In genomic region chr6:117910549-117910948, GRCh38 we compare ENCODE assay signal across 34 cellular contexts. TPM values are rescaled to one million over a fixed set of nuclear protein-coding genes. Genes with fewer than 3 reads are reported as not detected.
"Had no signal": no experiment of that assay in that cellular context is flagged by ENCODE, and none has a peak within 500 bp of the region (broad histone marks: within the 10 kb centered on the region; RNA-seq: fewer than 3 reads in every experiment).

No MANE protein-coding gene starts in this region.

- H3K9me3 ChIP-seq: body of pancreas, breast epithelium, colonic mucosa, heart left ventricle had no signal

- H3K4me1 ChIP-seq: colonic mucosa had no signal

- H3K36me3 ChIP-seq: breast epithelium, cardiac muscle cell, colonic mucosa, heart left ventricle had no signal

- H3K36me3 Mint-ChIP-seq: activated CD4-positive, alpha-beta memory T cell treated with anti-CD3 and anti-CD28 coated beads for 36 hours; activated CD8-positive, alpha-beta memory T cell treated with anti-CD3 and anti-CD28 coated beads, Interleukin-2, amount 10 ng/mL, durations not matched to agents 7 days and 5 days; activated naive CD4-positive, alpha-beta T cell treated with anti-CD3 and anti-CD28 coated beads, Interleukin-2, amount 10 ng/mL, durations not matched to agents 7 days and 5 days; activated naive CD8-positive, alpha-beta T cell treated with anti-CD3 and anti-CD28 coated beads, Interleukin-2, amount 10 ng/mL, durations not matched to agents 7 days and 5 days had no signal

- H3K4me3 Mint-ChIP-seq: activated CD4-positive, alpha-beta memory T cell treated with anti-CD3 and anti-CD28 coated beads for 36 hours; activated CD4-positive, alpha-beta T cell treated with anti-CD3 and anti-CD28 coated beads for 36 hours; activated CD4-positive, alpha-beta T cell treated with anti-CD3 and anti-CD28 coated beads, Interleukin-2, amount 10 ng/mL, durations not matched to agents 24 days and 14 days; activated CD8-positive, alpha-beta memory T cell treated with anti-CD3 and anti-CD28 coated beads, Interleukin-2, amount 10 ng/mL, durations not matched to agents 7 days and 5 days; activated CD8-positive, alpha-beta T cell treated with anti-CD3 and anti-CD28 coated beads, Interleukin-2, amount 10 ng/mL, durations not matched to agents 7 days and 5 days; activated naive CD4-positive, alpha-beta T cell treated with anti-CD3 and anti-CD28 coated beads, Interleukin-2, amount 10 ng/mL, durations not matched to agents 7 days and 5 days; activated naive CD8-positive, alpha-beta T cell treated with anti-CD3 and anti-CD28 coated beads, Interleukin-2, amount 10 ng/mL, durations not matched to agents 7 days and 5 days; activated T-helper 1 cell treated with anti-CD3 and anti-CD28 coated beads, Interleukin-12 subunit alpha, Interleukin-12 subunit beta, Interleukin-2, Interleukin-4 antibody, amounts not matched to agents 30 ng/mL and 10 ng/mL and 1 ng/mL, durations not matched to agents 14 hours and 24 hours and 36 hours; T-helper 17 cell; T-helper 2 cell treated with Interferon-gamma antibody and Interleukin-4, amounts not matched to agents 5 μg/mL and 100 μg/mL, for 36 hours had no signal

- H3K4me3 ChIP-seq: body of pancreas, breast epithelium, cardiac muscle cell, colonic mucosa, heart left ventricle had no signal

- DNase-seq: activated CD4-positive, alpha-beta memory T cell treated with anti-CD3 and anti-CD28 coated beads for 36 hours; activated CD4-positive, alpha-beta T cell treated with anti-CD3 and anti-CD28 coated beads for 36 hours; activated CD4-positive, alpha-beta T cell treated with anti-CD3 and anti-CD28 coated beads, Interleukin-2, amount 10 ng/mL, durations not matched to agents 24 days and 14 days; activated CD4-positive, CD25-positive, alpha-beta regulatory T cell; activated CD4-positive, CD25-positive, alpha-beta regulatory T cell treated with anti-CD3 and anti-CD28 coated beads, Interleukin-2, amount 50 U/mL, for 72 hours; activated CD8-positive, alpha-beta memory T cell treated with anti-CD3 and anti-CD28 coated beads, Interleukin-2, amount 10 ng/mL, durations not matched to agents 7 days and 5 days; activated CD8-positive, alpha-beta memory T cell treated with anti-CD3 and anti-CD28 coated beads, Interleukin-2, amount 50 U/mL, for 4 hours; activated CD8-positive, alpha-beta T cell treated with anti-CD3 and anti-CD28 coated beads, Interleukin-2, amount 10 ng/mL, durations not matched to agents 7 days and 5 days; activated effector memory CD4-positive, alpha-beta T cell treated with anti-CD3 and anti-CD28 coated beads, Interleukin-2, amount 50 U/mL, for 16 hours; activated naive CD4-positive, alpha-beta T cell treated with anti-CD3 and anti-CD28 coated beads, Interleukin-2, amount 10 ng/mL, durations not matched to agents 7 days and 5 days; activated naive CD8-positive, alpha-beta T cell treated with anti-CD3 and anti-CD28 coated beads, Interleukin-2, amount 10 ng/mL, durations not matched to agents 7 days and 5 days; activated T-cell treated with anti-CD3 and anti-CD28 coated beads, Interleukin-2, amount 50 U/mL, for 1 hour; activated T-cell treated with anti-CD3 and anti-CD28 coated beads, Interleukin-2, amount 50 U/mL, for 48 hours; amniotic stem cell; anterior cingulate cortex; body of pancreas; central memory CD4-positive, alpha-beta T cell; cerebellar nuclear complex; colonic mucosa; effector CD8-positive, alpha-beta T cell; foreskin fibroblast; heart left ventricle; T-helper 1 cell; T-helper 17 cell; T1000 had no signal

- H3K27ac ChIP-seq: body of pancreas, breast epithelium, cardiac muscle cell, colonic mucosa, epithelial cell of prostate, heart left ventricle had no signal

- H3K27me3 ChIP-seq: body of pancreas had no signal

- H3K4me1 Mint-ChIP-seq: activated naive CD8-positive, alpha-beta T cell treated with anti-CD3 and anti-CD28 coated beads, Interleukin-2, amount 10 ng/mL, durations not matched to agents 7 days and 5 days; T-helper 17 cell had no signal

- H3K27ac Mint-ChIP-seq: activated CD4-positive, alpha-beta memory T cell treated with anti-CD3 and anti-CD28 coated beads for 36 hours; activated CD4-positive, alpha-beta T cell treated with anti-CD3 and anti-CD28 coated beads for 36 hours; activated CD4-positive, alpha-beta T cell treated with anti-CD3 and anti-CD28 coated beads, Interleukin-2, amount 10 ng/mL, durations not matched to agents 24 days and 14 days; activated CD8-positive, alpha-beta memory T cell treated with anti-CD3 and anti-CD28 coated beads, Interleukin-2, amount 10 ng/mL, durations not matched to agents 7 days and 5 days; activated CD8-positive, alpha-beta T cell treated with anti-CD3 and anti-CD28 coated beads, Interleukin-2, amount 10 ng/mL, durations not matched to agents 7 days and 5 days; activated naive CD4-positive, alpha-beta T cell treated with anti-CD3 and anti-CD28 coated beads, Interleukin-2, amount 10 ng/mL, durations not matched to agents 7 days and 5 days; activated naive CD4-positive, alpha-beta T cell treated with anti-CD3 and anti-CD28 coated beads, Interleukin-2, amount 50 U/mL, for 72 hours; activated naive CD8-positive, alpha-beta T cell treated with anti-CD3 and anti-CD28 coated beads, Interleukin-2, amount 10 ng/mL, durations not matched to agents 7 days and 5 days; activated T-helper 1 cell treated with anti-CD3 and anti-CD28 coated beads, Interleukin-12 subunit alpha, Interleukin-12 subunit beta, Interleukin-2, Interleukin-4 antibody, amounts not matched to agents 30 ng/mL and 10 ng/mL and 1 ng/mL, durations not matched to agents 14 hours and 24 hours and 36 hours; activated T-helper 2 cell treated with anti-CD3 and anti-CD28 coated beads, Interferon-gamma antibody, Interleukin-2, Interleukin-4, amounts not matched to agents 10 μg/mL and 5 μg/mL and 100 μg/mL, durations not matched to agents 14 hours and 24 hours and 36 hours; T-helper 17 cell; T-helper 2 cell treated with Interferon-gamma antibody and Interleukin-4, amounts not matched to agents 5 μg/mL and 100 μg/mL, for 36 hours had no signal

- ATAC-seq: activated CD4-positive, alpha-beta T cell treated with anti-CD3 and anti-CD28 coated beads for 36 hours; activated CD8-positive, alpha-beta memory T cell treated with anti-CD3 and anti-CD28 coated beads, Interleukin-2, amount 10 ng/mL, durations not matched to agents 7 days and 5 days; activated CD8-positive, alpha-beta T cell treated with anti-CD3 and anti-CD28 coated beads, Interleukin-2, amount 10 ng/mL, durations not matched to agents 7 days and 5 days; activated naive CD4-positive, alpha-beta T cell treated with anti-CD3 and anti-CD28 coated beads, Interleukin-2, amount 50 U/mL, for 72 hours; body of pancreas; heart left ventricle; T-helper 17 cell had no signal

- H3K9me3 Mint-ChIP-seq: activated CD4-positive, alpha-beta memory T cell treated with anti-CD3 and anti-CD28 coated beads for 36 hours; activated CD4-positive, alpha-beta T cell treated with anti-CD3 and anti-CD28 coated beads, Interleukin-2, amount 10 ng/mL, durations not matched to agents 24 days and 14 days; activated naive CD4-positive, alpha-beta T cell treated with anti-CD3 and anti-CD28 coated beads, Interleukin-2, amount 10 ng/mL, durations not matched to agents 7 days and 5 days; activated naive CD4-positive, alpha-beta T cell treated with anti-CD3 and anti-CD28 coated beads, Interleukin-2, amount 50 U/mL, for 72 hours; activated naive CD8-positive, alpha-beta T cell treated with anti-CD3 and anti-CD28 coated beads, Interleukin-2, amount 10 ng/mL, durations not matched to agents 7 days and 5 days; activated T-helper 1 cell treated with anti-CD3 and anti-CD28 coated beads, Interleukin-12 subunit alpha, Interleukin-12 subunit beta, Interleukin-2, Interleukin-4 antibody, amounts not matched to agents 30 ng/mL and 10 ng/mL and 1 ng/mL, durations not matched to agents 14 hours and 24 hours and 36 hours; activated T-helper 2 cell treated with anti-CD3 and anti-CD28 coated beads, Interferon-gamma antibody, Interleukin-2, Interleukin-4, amounts not matched to agents 10 μg/mL and 5 μg/mL and 100 μg/mL, durations not matched to agents 14 hours and 24 hours and 36 hours; T-helper 2 cell treated with Interferon-gamma antibody and Interleukin-4, amounts not matched to agents 5 μg/mL and 100 μg/mL, for 36 hours had no signal

RNA-seq across cellular contexts. Expression of gene SLC35F1, which starts 3.5 kb away (rescaled TPM):
- total RNA-seq: activated CD8-positive, alpha-beta memory T cell treated with anti-CD3 and anti-CD28 coated beads for 36 hours; activated CD8-positive, alpha-beta memory T cell treated with anti-CD3 and anti-CD28 coated beads, Interleukin-2, amount 10 ng/mL, durations not matched to agents 7 days and 5 days; activated CD8-positive, alpha-beta T cell treated with anti-CD3 and anti-CD28 coated beads, Interleukin-2, amount 10 ng/mL, durations not matched to agents 7 days and 5 days; activated naive CD4-positive, alpha-beta T cell treated with anti-CD3 and anti-CD28 coated beads, Interleukin-2, amount 50 U/mL, for 72 hours; activated naive CD8-positive, alpha-beta T cell treated with anti-CD3 and anti-CD28 coated beads, Interleukin-2, amount 10 ng/mL, durations not matched to agents 7 days and 5 days; activated T-helper 1 cell treated with anti-CD3 and anti-CD28 coated beads, Interleukin-12 subunit alpha, Interleukin-12 subunit beta, Interleukin-2, Interleukin-4 antibody, amounts not matched to agents 30 ng/mL and 10 ng/mL and 1 ng/mL, durations not matched to agents 14 hours and 24 hours and 36 hours; endothelial cell of umbilical vein; T-helper 17 cell had no signal
- polyA plus RNA-seq: endothelial cell of umbilical vein had no signal
